Comparison of ENCODE assay signal across 20 cellular contexts in the genomic region with DNA sequence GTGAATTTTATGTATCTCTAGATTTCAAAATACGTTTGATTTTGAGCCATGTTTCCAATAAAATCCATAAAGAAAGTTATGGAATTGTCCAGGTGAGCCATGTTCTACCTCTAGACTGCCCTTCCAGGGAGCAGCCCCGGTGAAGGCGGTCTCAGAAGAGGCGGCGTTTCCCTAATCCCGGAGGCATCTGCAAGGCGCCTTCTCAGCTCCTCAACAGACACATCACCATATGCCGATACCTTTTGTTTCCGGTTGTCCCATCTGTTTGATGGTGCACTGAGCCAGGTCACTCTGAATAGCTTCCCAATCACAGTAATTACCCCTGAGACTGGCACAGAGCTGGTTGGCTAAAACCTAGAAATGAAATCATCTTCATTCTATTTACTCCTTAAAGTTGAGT.
"Had no signal": no experiment of that assay in that cellular context is flagged by ENCODE, and none has a peak within 500 bp of the region (broad histone marks: within the 10 kb centered on the region; RNA-seq: fewer than 3 reads in every experiment).

No MANE protein-coding gene starts in this region.

- DNase-seq: activated CD4-positive, alpha-beta T cell treated with anti-CD3 and anti-CD28 coated beads, Interleukin-2, amount 50 U/mL, for 4 hours; activated CD4-positive, CD25-positive, alpha-beta regulatory T cell treated with anti-CD3 and anti-CD28 coated beads, Interleukin-2, amount 50 U/mL, for 72 hours; activated effector memory CD4-positive, alpha-beta T cell treated with Interleukin-2 at 50 U/mL for 16 hours; activated T-cell treated with anti-CD3 and anti-CD28 coated beads, Interleukin-2, amount 50 U/mL, for 1 hour; body of pancreas; effector memory CD8-positive, alpha-beta T cell; islet precursor cell; mammary epithelial cell; psoas muscle; spleen; stimulated activated CD4-positive, alpha-beta T cell treated with anti-CD3 and anti-CD28 coated beads, Interleukin-1b, Interleukin-23, amount 100 ng/mL, for 48 hours; transverse colon had no signal

- ATAC-seq: body of pancreas; effector memory CD8-positive, alpha-beta T cell; left lobe of liver; natural killer cell treated with Interleukin-12 subunit alpha and Interleukin-12 subunit beta and Interleukin-15 and Interleukin-18, amount 100 ng/mL, for 72 hours; psoas muscle; sciatic nerve; stimulated activated memory B cell treated with anti-CD40 and anti-IgM and Interleukin-4, amounts not matched to agents 10 μg/mL and 1 μg/mL and 100 μg/mL, for 72 hours had no signal

- H3K9me3 Mint-ChIP-seq: activated naive CD4-positive, alpha-beta T cell treated with anti-CD3 and anti-CD28 coated beads, Interleukin-2, amount 50 U/mL, for 24 hours; central memory CD8-positive, alpha-beta T cell; dendritic cell treated with granulocyte-macrophage colony-stimulating factor and Interleukin-4, amounts not matched to agents 40 ng/mL and 50 ng/mL, for 4 days; effector memory CD8-positive, alpha-beta T cell; natural killer cell treated with Interleukin-12 subunit alpha and Interleukin-12 subunit beta and Interleukin-15 and Interleukin-18, amount 100 ng/mL, for 72 hours; stimulated activated memory B cell treated with anti-CD40 and anti-IgM and Interleukin-4, amounts not matched to agents 10 μg/mL and 1 μg/mL and 100 μg/mL, for 72 hours; T-helper 2 cell treated with Interferon-gamma antibody and Interleukin-4, amounts not matched to agents 5 μg/mL and 100 μg/mL, for 36 hours had no signal

- H3K27ac Mint-ChIP-seq: activated naive CD4-positive, alpha-beta T cell treated with anti-CD3 and anti-CD28 coated beads, Interleukin-2, amount 50 U/mL, for 24 hours; dendritic cell treated with granulocyte-macrophage colony-stimulating factor and Interleukin-4, amounts not matched to agents 40 ng/mL and 50 ng/mL, for 4 days; effector memory CD8-positive, alpha-beta T cell; natural killer cell treated with Interleukin-12 subunit alpha and Interleukin-12 subunit beta and Interleukin-15 and Interleukin-18, amount 100 ng/mL, for 72 hours; stimulated activated memory B cell treated with anti-CD40 and anti-IgM and Interleukin-4, amounts not matched to agents 10 μg/mL and 1 μg/mL and 100 μg/mL, for 72 hours; T-helper 2 cell treated with Interferon-gamma antibody and Interleukin-4, amounts not matched to agents 5 μg/mL and 100 μg/mL, for 36 hours had no signal

- H3K4me1 Mint-ChIP-seq: activated naive CD4-positive, alpha-beta T cell treated with anti-CD3 and anti-CD28 coated beads, Interleukin-2, amount 50 U/mL, for 24 hours; central memory CD8-positive, alpha-beta T cell; stimulated activated memory B cell treated with anti-CD40 and anti-IgM and Interleukin-4, amounts not matched to agents 10 μg/mL and 1 μg/mL and 100 μg/mL, for 72 hours had no signal

- H3K36me3 Mint-ChIP-seq: activated naive CD4-positive, alpha-beta T cell treated with anti-CD3 and anti-CD28 coated beads, Interleukin-2, amount 50 U/mL, for 24 hours; natural killer cell treated with Interleukin-12 subunit alpha and Interleukin-12 subunit beta and Interleukin-15 and Interleukin-18, amount 100 ng/mL, for 72 hours; stimulated activated memory B cell treated with anti-CD40 and anti-IgM and Interleukin-4, amounts not matched to agents 10 μg/mL and 1 μg/mL and 100 μg/mL, for 72 hours had no signal

- H3K4me3 Mint-ChIP-seq: activated naive CD4-positive, alpha-beta T cell treated with anti-CD3 and anti-CD28 coated beads, Interleukin-2, amount 50 U/mL, for 24 hours; central memory CD8-positive, alpha-beta T cell; dendritic cell treated with granulocyte-macrophage colony-stimulating factor and Interleukin-4, amounts not matched to agents 40 ng/mL and 50 ng/mL, for 4 days; effector memory CD8-positive, alpha-beta T cell; natural killer cell treated with Interleukin-12 subunit alpha and Interleukin-12 subunit beta and Interleukin-15 and Interleukin-18, amount 100 ng/mL, for 72 hours; stimulated activated memory B cell treated with anti-CD40 and anti-IgM and Interleukin-4, amounts not matched to agents 10 μg/mL and 1 μg/mL and 100 μg/mL, for 72 hours; T-helper 2 cell treated with Interferon-gamma antibody and Interleukin-4, amounts not matched to agents 5 μg/mL and 100 μg/mL, for 36 hours had no signal
